In genomic region chr10:126156545-126156944, GRCh38 we compare ENCODE assay signal across 15 cellular contexts.
"Had no signal": no experiment of that assay in that cellular context is flagged by ENCODE, and none has a peak within 500 bp of the region (broad histone marks: within the 10 kb centered on the region; RNA-seq: fewer than 3 reads in every experiment).

No MANE protein-coding gene starts in this region.

- H3K9me3 ChIP-seq: tibial artery had no signal

- H3K36me3 Mint-ChIP-seq: activated naive CD8-positive, alpha-beta T cell treated with anti-CD3 and anti-CD28 coated beads, Interleukin-2, amount 10 ng/mL, durations not matched to agents 7 days and 5 days; memory B cell had no signal

- H3K4me3 ChIP-seq: tibial artery had no signal

- H3K36me3 ChIP-seq: tibial artery had no signal

- ATAC-seq: activated T-cell treated with anti-CD3 and anti-CD28 coated beads, Interleukin-2, amount 50 U/mL, for 72 hours; stimulated activated naive CD8-positive, alpha-beta T cell treated with anti-CD3 and anti-CD28 coated beads, Interleukin-15, amount 100 ng/mL, for 72 hours had no signal

- H3K4me1 Mint-ChIP-seq: activated B cell treated with CpG ODN at 0.5 μM for 24 hours; stimulated activated naive CD8-positive, alpha-beta T cell treated with anti-CD3 and anti-CD28 coated beads, Interleukin-15, amount 100 ng/mL, for 72 hours had no signal

- H3K27ac Mint-ChIP-seq: activated B cell treated with CpG ODN at 0.5 μM for 24 hours; activated naive CD4-positive, alpha-beta T cell treated with anti-CD3 and anti-CD28 coated beads for 36 hours; activated naive CD8-positive, alpha-beta T cell treated with anti-CD3 and anti-CD28 coated beads, Interleukin-2, amount 10 ng/mL, durations not matched to agents 7 days and 5 days; activated T-cell treated with anti-CD3 and anti-CD28 coated beads, Interleukin-2, amount 50 U/mL, for 72 hours; memory B cell; progenitor cell of endocrine pancreas had no signal

- H3K27ac ChIP-seq: tibial artery had no signal

- DNase-seq: activated B cell treated with CpG ODN at 0.5 μM for 24 hours; activated CD4-positive, alpha-beta T cell treated with anti-CD3 and anti-CD28 coated beads for 4 hours; activated CD4-positive, alpha-beta T cell treated with anti-CD3 and anti-CD28 coated beads, Interleukin-2, amount 50 U/mL, for 48 hours; activated effector memory CD4-positive, alpha-beta T cell treated with Interleukin-2 at 50 U/mL for 16 hours; activated naive CD4-positive, alpha-beta T cell treated with anti-CD3 and anti-CD28 coated beads for 36 hours; activated naive CD8-positive, alpha-beta T cell treated with anti-CD3 and anti-CD28 coated beads, Interleukin-2, amount 10 ng/mL, durations not matched to agents 7 days and 5 days; activated T-cell treated with anti-CD3 and anti-CD28 coated beads, Interleukin-2, amount 50 U/mL, for 72 hours; amniotic stem cell; nephron progenitor cell; stimulated activated CD4-positive, alpha-beta T cell treated with anti-CD3 and anti-CD28 coated beads, Interleukin-12 subunit alpha, Interleukin-12 subunit beta, amount 100 ng/mL, for 4 hours; stimulated activated naive CD8-positive, alpha-beta T cell treated with anti-CD3 and anti-CD28 coated beads, Interleukin-15, amount 100 ng/mL, for 72 hours; T1000; tibial artery had no signal

- H3K4me3 Mint-ChIP-seq: activated B cell treated with CpG ODN at 0.5 μM for 24 hours; activated naive CD4-positive, alpha-beta T cell treated with anti-CD3 and anti-CD28 coated beads for 36 hours; activated naive CD8-positive, alpha-beta T cell treated with anti-CD3 and anti-CD28 coated beads, Interleukin-2, amount 10 ng/mL, durations not matched to agents 7 days and 5 days; activated T-cell treated with anti-CD3 and anti-CD28 coated beads, Interleukin-2, amount 50 U/mL, for 72 hours; memory B cell; stimulated activated naive CD8-positive, alpha-beta T cell treated with anti-CD3 and anti-CD28 coated beads, Interleukin-15, amount 100 ng/mL, for 72 hours had no signal

- H3K9me3 Mint-ChIP-seq: activated B cell treated with CpG ODN at 0.5 μM for 24 hours; activated naive CD4-positive, alpha-beta T cell treated with anti-CD3 and anti-CD28 coated beads for 36 hours; activated naive CD8-positive, alpha-beta T cell treated with anti-CD3 and anti-CD28 coated beads, Interleukin-2, amount 10 ng/mL, durations not matched to agents 7 days and 5 days; memory B cell; stimulated activated naive CD8-positive, alpha-beta T cell treated with anti-CD3 and anti-CD28 coated beads, Interleukin-15, amount 100 ng/mL, for 72 hours had no signal

- H3K27me3 ChIP-seq: tibial artery had no signal
